1 cellular context compared by ENCODE assay signal in the genomic region with DNA sequence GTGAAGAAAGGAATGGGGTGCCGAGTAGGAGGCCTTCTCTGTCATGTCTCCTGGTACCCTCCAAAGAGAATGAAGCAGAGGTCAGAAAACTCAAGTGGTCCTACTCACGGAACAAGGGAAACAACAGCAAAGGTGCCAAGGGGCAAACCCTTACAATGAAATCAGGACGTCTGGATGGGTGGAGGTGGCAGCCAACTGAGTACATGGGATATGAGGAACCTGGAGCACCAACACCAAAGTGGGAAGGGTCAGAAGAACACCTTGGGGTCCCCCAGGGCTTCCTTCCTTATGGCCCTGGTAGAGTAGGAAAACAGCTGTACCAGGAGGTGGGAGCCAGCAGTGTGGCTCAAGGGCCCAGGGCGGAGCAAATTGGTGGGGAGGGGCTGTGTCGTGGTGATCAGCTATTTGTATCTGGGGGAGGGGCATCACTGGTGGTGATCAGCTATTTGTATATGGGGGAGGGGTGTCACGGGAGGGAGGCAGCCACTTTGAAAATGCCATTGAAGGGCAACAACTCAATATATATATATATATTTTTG.
TF ChIP-seq lines count a peak whose summit lies in the region.

No MANE protein-coding gene starts in this region.

TF ChIP-seq in HepG2, 621 proteins besides CTCF, POLR2A, EP300 and RAD21:
- TF ChIP-seq, protein P1, sequence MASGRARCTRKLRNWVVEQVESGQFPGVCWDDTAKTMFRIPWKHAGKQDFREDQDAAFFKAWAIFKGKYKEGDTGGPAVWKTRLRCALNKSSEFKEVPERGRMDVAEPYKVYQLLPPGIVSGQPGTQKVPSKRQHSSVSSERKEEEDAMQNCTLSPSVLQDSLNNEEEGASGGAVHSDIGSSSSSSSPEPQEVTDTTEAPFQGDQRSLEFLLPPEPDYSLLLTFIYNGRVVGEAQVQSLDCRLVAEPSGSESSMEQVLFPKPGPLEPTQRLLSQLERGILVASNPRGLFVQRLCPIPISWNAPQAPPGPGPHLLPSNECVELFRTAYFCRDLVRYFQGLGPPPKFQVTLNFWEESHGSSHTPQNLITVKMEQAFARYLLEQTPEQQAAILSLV (CRISPR knock-in tag; IDR thresholded peaks at IDR 0.05; ENCODE audit: borderline replicate concordance): no peak
- TF ChIP-seq, protein P2, sequence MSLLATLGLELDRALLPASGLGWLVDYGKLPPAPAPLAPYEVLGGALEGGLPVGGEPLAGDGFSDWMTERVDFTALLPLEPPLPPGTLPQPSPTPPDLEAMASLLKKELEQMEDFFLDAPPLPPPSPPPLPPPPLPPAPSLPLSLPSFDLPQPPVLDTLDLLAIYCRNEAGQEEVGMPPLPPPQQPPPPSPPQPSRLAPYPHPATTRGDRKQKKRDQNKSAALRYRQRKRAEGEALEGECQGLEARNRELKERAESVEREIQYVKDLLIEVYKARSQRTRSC (CRISPR knock-in tag; IDR thresholded peaks at IDR 0.05; ENCODE audit: low read depth): no peak
- TF ChIP-seq GLI4 (CRISPR knock-in tag; IDR thresholded peaks at IDR 0.05; ENCODE audit: borderline replicate concordance): no peak
- TF ChIP-seq AGO2 (optimal IDR thresholded peaks at IDR 0.05; ENCODE audit: low read depth, low read length): peak; percentile 9
- no peak for TF ChIP-seq RAD51 (IDR thresholded peaks at IDR 0.05; ENCODE audit: borderline replicate concordance)
- TF ChIP-seq POLR2G (IDR thresholded peaks at IDR 0.05; ENCODE audit: low read depth, low read length): peak; percentile 63
